18 cellular contexts compared by ENCODE assay signal in the genomic region with DNA sequence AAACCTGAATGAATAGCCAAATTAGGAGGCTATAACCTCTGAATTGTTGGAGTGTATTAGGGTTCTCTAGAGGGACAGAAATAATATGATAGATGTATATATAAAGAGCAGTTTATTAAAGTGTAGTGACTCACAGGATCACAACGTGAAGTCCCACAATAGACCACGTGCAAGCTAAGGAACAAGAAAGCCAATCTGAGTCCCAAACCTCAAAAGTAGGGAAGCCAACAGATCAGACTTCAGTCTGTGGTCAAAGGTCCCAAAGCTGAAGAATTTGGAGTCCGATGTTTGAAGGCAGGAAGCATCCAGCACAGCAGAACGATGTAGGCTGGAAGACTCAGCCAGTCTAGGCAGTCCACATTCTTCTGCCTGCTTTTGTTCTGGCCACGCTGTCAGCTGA.
"Had no signal": no experiment of that assay in that cellular context is flagged by ENCODE, and none has a peak within 500 bp of the region (broad histone marks: within the 10 kb centered on the region; RNA-seq: fewer than 3 reads in every experiment).

No MANE protein-coding gene starts in this region.

- DNase-seq: activated CD4-positive, alpha-beta T cell treated with anti-CD3 and anti-CD28 coated beads for 4 hours; activated CD8-positive, alpha-beta memory T cell treated with anti-CD3 and anti-CD28 coated beads, Interleukin-2, amount 50 U/mL, for 4 hours; activated CD8-positive, alpha-beta T cell treated with anti-CD3 and anti-CD28 coated beads, Interleukin-2, amount 10 ng/mL, durations not matched to agents 7 days and 5 days; activated gamma-delta T cell; activated T-cell treated with anti-CD3 and anti-CD28 coated beads, Interleukin-2, amount 50 U/mL, for 72 hours; central memory CD4-positive, alpha-beta T cell; hippocampal formation; mesendoderm; occipital lobe; right cardiac atrium; stimulated activated CD4-positive, alpha-beta T cell treated with anti-CD3 and anti-CD28 coated beads, Interleukin-4, amount 100 ng/mL, for 4 hours; stimulated activated CD8-positive, alpha-beta memory T cell treated with anti-CD3 and anti-CD28 coated beads, Interleukin-4, amount 100 ng/mL, for 48 hours; stimulated activated naive CD4-positive, alpha-beta T cell treated with Interleukin-2 at 50 U/mL for 16 hours; T-helper 17 cell; upper lobe of left lung had no signal

- ATAC-seq: activated CD8-positive, alpha-beta T cell treated with anti-CD3 and anti-CD28 coated beads, Interleukin-2, amount 10 ng/mL, durations not matched to agents 7 days and 5 days; activated naive CD4-positive, alpha-beta T cell treated with anti-CD3 and anti-CD28 coated beads, Interleukin-2, amount 50 U/mL, for 72 hours; activated T-cell treated with anti-CD3 and anti-CD28 coated beads, Interleukin-2, amount 50 U/mL, for 72 hours; esophagus mucosa; natural killer cell treated with Interleukin-12 subunit alpha and Interleukin-12 subunit beta and Interleukin-15 and Interleukin-18, amount 100 ng/mL, for 72 hours; right cardiac atrium; T-helper 17 cell had no signal
